Comparison of ENCODE assay signal across 10 cellular contexts in the genomic region with DNA sequence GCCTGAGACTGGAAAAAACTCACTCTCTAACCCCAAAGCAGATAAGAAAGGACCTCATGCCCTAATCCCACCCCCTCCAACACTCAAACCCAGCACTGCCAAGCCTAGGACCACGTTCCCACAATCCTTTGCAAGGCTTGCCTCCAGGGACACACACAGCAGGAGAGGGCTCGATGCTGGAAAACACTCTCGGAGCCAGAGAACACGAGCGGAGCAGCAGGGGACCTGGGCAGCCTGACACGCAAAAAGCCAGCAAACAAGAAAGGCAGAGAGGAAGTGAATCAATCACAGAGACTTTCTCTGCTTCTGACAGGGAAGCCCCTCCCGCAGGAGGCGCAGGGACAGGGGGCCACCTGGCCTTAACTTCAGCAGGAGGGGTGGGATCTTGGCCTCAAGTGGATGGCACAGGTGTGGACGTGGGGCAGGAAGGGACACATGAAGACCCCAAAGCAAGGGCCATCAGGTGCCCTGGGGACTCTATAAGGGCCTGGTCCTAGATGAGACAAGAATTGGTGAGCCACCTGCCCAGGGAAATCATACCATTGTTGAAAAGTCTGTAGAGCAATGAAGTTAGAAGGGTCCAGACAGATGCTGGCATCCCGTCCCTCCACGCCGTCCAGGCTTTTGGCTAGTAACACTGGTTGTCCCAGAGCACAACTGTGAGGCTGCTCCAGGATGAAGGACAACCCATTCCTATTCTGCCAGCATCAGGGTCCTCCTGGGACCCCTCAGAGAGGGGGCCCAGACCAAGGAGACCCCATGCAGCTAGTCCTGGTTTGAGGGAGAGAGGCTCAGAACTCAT. TPM values are rescaled to one million over a fixed set of nuclear protein-coding genes. Genes with fewer than 3 reads are reported as not detected.
DNase-seq lines count a peak whose midpoint lies in the region; ATAC-seq and TF ChIP-seq lines count a peak whose summit lies in the region.
"Had no signal": no experiment of that assay in that cellular context is flagged by ENCODE, and none has a peak within 500 bp of the region (broad histone marks: within the 10 kb centered on the region; RNA-seq: fewer than 3 reads in every experiment).

No MANE protein-coding gene starts in this region.

- H3K4me1 ChIP-seq in DOHH2 (ENCODE audit: control insufficient read depth, low read length) (peaks cover 19% of the 10 kb centered on the region), Loucy (ENCODE audit: insufficient read depth, low read length, poor library complexity, severe bottlenecking) (peaks cover 24% of the 10 kb centered on the region), vagina (peaks cover 30% of the 10 kb centered on the region)

- H3K9me2 ChIP-seq in DOHH2 (replicated peaks; ENCODE audit: control insufficient read depth, low read length) (no peaks in the 10 kb centered on the region), Loucy (replicated peaks; ENCODE audit: low read depth, low read length) (no peaks in the 10 kb centered on the region), neural cell (ENCODE audit: insufficient read depth, low read length) (no peaks in the 10 kb centered on the region)

- H3F3A ChIP-seq in DOHH2 (ENCODE audit: control insufficient read depth, insufficient read depth) (no peaks in the 10 kb centered on the region), Loucy (ENCODE audit: low read depth) (no peaks in the 10 kb centered on the region; the same call in 1 of the 2 replicates), neural cell (ENCODE audit: insufficient read depth, low read length, poor library complexity, severe bottlenecking) (peaks cover 5% of the 10 kb centered on the region)

- H4K20me1 ChIP-seq in DOHH2 (ENCODE audit: control insufficient read depth, insufficient read depth, low read depth, low read length) (no peaks in the 10 kb centered on the region), Loucy (ENCODE audit: insufficient read depth, low read length, poor library complexity, severe bottlenecking) (peaks cover 13% of the 10 kb centered on the region), neural cell (ENCODE audit: insufficient read depth) (no peaks in the 10 kb centered on the region)

- TF ChIP-seq POLR2A in vagina (IDR thresholded peaks at IDR 0.05): no peak

- H2AFZ ChIP-seq in Loucy (ENCODE audit: low read length): no peak overlapping the region
- no peak overlapping the region for H2AFZ ChIP-seq in neural cell (ENCODE audit: low read depth, low read length)

- peak overlapping the region; percentile 60 for H3K4me2 ChIP-seq in DOHH2 (ENCODE audit: low read length)
- peak overlapping the region; percentile 84 for H3K4me2 ChIP-seq in Loucy (ENCODE audit: low read depth, low read length, poor library complexity, severe bottlenecking)
- peak overlapping the region; percentile 82 for H3K4me2 ChIP-seq in neural cell (ENCODE audit: low read length)

- intact Hi-C loops in vagina (cut with DNase I): no loop called here

- H3K27ac ChIP-seq in DOHH2 (ENCODE audit: low read depth, low read length) (no peak overlapping the region), neural cell (ENCODE audit: low read length) (peak overlapping the region; percentile 30), vagina (no peak overlapping the region)

- H3K9me3 ChIP-seq in DOHH2 (ENCODE audit: control insufficient read depth, insufficient read depth, low read length) (no peaks in the 10 kb centered on the region), Loucy (ENCODE audit: insufficient read depth, low read depth, low read length) (no peaks in the 10 kb centered on the region), neural cell (ENCODE audit: low read length) (no peaks in the 10 kb centered on the region), vagina (no peaks in the 10 kb centered on the region)
- H3K9me3 ChIP-seq: Peyer's patch had no signal

- TF ChIP-seq EP300 in neural cell (conservative IDR thresholded peaks at IDR 0.05; ENCODE audit: poor library complexity, severe bottlenecking): peak; percentile 41

- H3K79me2 ChIP-seq in DOHH2 (ENCODE audit: control insufficient read depth, low read length): no peaks in the 10 kb centered on the region
- H3K79me2 ChIP-seq in Loucy (ENCODE audit: insufficient read depth, low read length): peaks cover 75% of the 10 kb centered on the region
- H3K79me2 ChIP-seq in neural cell (replicated peaks; ENCODE audit: insufficient read depth, low read length): peaks cover 58% of the 10 kb centered on the region

- DNase-seq in activated T-cell treated with anti-CD3 and anti-CD28 coated beads, Interleukin-2, amount 50 U/mL, for 48 hours: peak; percentile 26 to 28
- DNase-seq in vagina (ENCODE audit: extremely low spot score in 2 of 2): no peak
- DNase-seq: activated CD4-positive, CD25-positive, alpha-beta regulatory T cell; MM.1S had no signal

- H3K4me3 ChIP-seq in DOHH2 (ENCODE audit: low read length) (peak overlapping the region; percentile 29), Loucy (ENCODE audit: low read length, poor library complexity, severe bottlenecking) (peak overlapping the region; percentile 84), neural cell (ENCODE audit: low read length) (peak overlapping the region; percentile 96), vagina (no peak overlapping the region)

- peak; percentile 42 for TF ChIP-seq RAD21 in neural cell (conservative IDR thresholded peaks at IDR 0.05)

- peak overlapping the region; percentile 70 for H3K9ac ChIP-seq in Loucy (ENCODE audit: low read depth, low read length, poor library complexity, severe bottlenecking)
- peak overlapping the region; percentile 74 for H3K9ac ChIP-seq in neural cell (ENCODE audit: low read length)

- ATAC-seq in HG03442 (IDR thresholded peaks at IDR 0.05; ENCODE audit: unreplicated experiment) (no peak), HG03196 (IDR thresholded peaks at IDR 0.05; ENCODE audit: unreplicated experiment) (no peak)

- peaks cover 49% of the 10 kb centered on the region for H3K27me3 ChIP-seq in DOHH2 (ENCODE audit: control insufficient read depth, low read length)
- no peaks in the 10 kb centered on the region for H3K27me3 ChIP-seq in Loucy (ENCODE audit: insufficient read depth, low read length, poor library complexity, severe bottlenecking)
- H3K27me3 ChIP-seq in neural cell (ENCODE audit: insufficient read depth, low read depth, low read length): no peaks in the 10 kb centered on the region
- no peaks in the 10 kb centered on the region for H3K27me3 ChIP-seq in vagina

- H3K36me3 ChIP-seq in DOHH2 (ENCODE audit: control insufficient read depth, low read length) (no peaks in the 10 kb centered on the region), Loucy (ENCODE audit: insufficient read depth, low read length) (no peaks in the 10 kb centered on the region), neural cell (ENCODE audit: insufficient read depth, low read length) (no peaks in the 10 kb centered on the region), vagina (no peaks in the 10 kb centered on the region)
- H3K36me3 ChIP-seq: Peyer's patch had no signal

- TF ChIP-seq CTCF in DOHH2 (IDR thresholded peaks at IDR 0.05; ENCODE audit: low read depth, low read length, poor library complexity, severe bottlenecking): no peak
- no peak for TF ChIP-seq CTCF in Loucy (conservative IDR thresholded peaks at IDR 0.05; ENCODE audit: low read length)
- TF ChIP-seq CTCF in neural cell (IDR thresholded peaks at IDR 0.05; ENCODE audit: poor library complexity, severe bottlenecking): no peak
- no peak for TF ChIP-seq CTCF in vagina (IDR thresholded peaks at IDR 0.05)

TF ChIP-seq in neural cell, 6 proteins besides CTCF, POLR2A, EP300 and RAD21:
- no peak for TF ChIP-seq TAF1 (IDR thresholded peaks at IDR 0.05; ENCODE audit: low read depth)
- TF ChIP-seq POLR2AphosphoS5 (IDR thresholded peaks at IDR 0.05): peak; percentile 58
- TF ChIP-seq MXI1 (conservative IDR thresholded peaks at IDR 0.05; ENCODE audit: poor library complexity, severe bottlenecking): peak; percentile 41

RNA-seq across cellular contexts. Expression of a gene that starts 2.3 kb away (rescaled TPM):
- 0.73 and 2.2 TPM in 2 replicates for polyA plus RNA-seq in neural cell
- polyA minus RNA-seq in neural cell: 7.5 and 7.6 TPM in 2 replicates
- total RNA-seq in vagina: 1.7 TPM

Comparison
In these comparisons a context has a peak if more than half of its experiments do, and no peak if none do; other contexts are left out.
1. H3K4me3 ChIP-seq: peak in DOHH2 (single experiment), Loucy (single experiment) and neural cell (single experiment); none in vagina (0 of 2).
2. DNase-seq: peak in activated T-cell treated with anti-CD3 and anti-CD28 coated beads, Interleukin-2, amount 50 U/mL, for 48 hours (2 of 2); none in vagina (0 of 2).
3. Peak in every context shown above with its lines, with median percentiles within 50 percentile points of each other: H3K4me2 ChIP-seq.